1 cellular context compared by ENCODE assay signal in the genomic region with DNA sequence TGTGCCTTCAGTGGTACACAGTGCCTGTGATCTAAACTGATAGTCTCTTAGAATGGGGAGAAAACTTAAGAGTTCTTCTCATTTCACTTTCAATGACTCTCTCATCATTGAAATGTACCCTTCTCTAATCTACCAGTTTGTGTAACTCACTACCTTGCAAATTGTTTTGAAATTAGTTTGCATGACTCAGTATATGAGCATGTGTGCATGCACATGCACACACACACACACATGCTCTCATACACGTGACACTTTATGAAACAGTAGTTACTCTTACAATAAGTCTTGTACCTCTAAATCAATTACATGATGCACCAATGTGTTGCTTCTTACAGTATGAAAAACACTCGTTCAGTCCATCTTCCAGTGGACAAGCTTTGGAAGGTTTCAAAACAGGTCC.
TF ChIP-seq lines count a peak whose summit lies in the region.

No MANE protein-coding gene starts in this region.

TF ChIP-seq in GM23338, 12 proteins besides CTCF, POLR2A, EP300 and RAD21 (continued from another document):
- TF ChIP-seq, protein P1, sequence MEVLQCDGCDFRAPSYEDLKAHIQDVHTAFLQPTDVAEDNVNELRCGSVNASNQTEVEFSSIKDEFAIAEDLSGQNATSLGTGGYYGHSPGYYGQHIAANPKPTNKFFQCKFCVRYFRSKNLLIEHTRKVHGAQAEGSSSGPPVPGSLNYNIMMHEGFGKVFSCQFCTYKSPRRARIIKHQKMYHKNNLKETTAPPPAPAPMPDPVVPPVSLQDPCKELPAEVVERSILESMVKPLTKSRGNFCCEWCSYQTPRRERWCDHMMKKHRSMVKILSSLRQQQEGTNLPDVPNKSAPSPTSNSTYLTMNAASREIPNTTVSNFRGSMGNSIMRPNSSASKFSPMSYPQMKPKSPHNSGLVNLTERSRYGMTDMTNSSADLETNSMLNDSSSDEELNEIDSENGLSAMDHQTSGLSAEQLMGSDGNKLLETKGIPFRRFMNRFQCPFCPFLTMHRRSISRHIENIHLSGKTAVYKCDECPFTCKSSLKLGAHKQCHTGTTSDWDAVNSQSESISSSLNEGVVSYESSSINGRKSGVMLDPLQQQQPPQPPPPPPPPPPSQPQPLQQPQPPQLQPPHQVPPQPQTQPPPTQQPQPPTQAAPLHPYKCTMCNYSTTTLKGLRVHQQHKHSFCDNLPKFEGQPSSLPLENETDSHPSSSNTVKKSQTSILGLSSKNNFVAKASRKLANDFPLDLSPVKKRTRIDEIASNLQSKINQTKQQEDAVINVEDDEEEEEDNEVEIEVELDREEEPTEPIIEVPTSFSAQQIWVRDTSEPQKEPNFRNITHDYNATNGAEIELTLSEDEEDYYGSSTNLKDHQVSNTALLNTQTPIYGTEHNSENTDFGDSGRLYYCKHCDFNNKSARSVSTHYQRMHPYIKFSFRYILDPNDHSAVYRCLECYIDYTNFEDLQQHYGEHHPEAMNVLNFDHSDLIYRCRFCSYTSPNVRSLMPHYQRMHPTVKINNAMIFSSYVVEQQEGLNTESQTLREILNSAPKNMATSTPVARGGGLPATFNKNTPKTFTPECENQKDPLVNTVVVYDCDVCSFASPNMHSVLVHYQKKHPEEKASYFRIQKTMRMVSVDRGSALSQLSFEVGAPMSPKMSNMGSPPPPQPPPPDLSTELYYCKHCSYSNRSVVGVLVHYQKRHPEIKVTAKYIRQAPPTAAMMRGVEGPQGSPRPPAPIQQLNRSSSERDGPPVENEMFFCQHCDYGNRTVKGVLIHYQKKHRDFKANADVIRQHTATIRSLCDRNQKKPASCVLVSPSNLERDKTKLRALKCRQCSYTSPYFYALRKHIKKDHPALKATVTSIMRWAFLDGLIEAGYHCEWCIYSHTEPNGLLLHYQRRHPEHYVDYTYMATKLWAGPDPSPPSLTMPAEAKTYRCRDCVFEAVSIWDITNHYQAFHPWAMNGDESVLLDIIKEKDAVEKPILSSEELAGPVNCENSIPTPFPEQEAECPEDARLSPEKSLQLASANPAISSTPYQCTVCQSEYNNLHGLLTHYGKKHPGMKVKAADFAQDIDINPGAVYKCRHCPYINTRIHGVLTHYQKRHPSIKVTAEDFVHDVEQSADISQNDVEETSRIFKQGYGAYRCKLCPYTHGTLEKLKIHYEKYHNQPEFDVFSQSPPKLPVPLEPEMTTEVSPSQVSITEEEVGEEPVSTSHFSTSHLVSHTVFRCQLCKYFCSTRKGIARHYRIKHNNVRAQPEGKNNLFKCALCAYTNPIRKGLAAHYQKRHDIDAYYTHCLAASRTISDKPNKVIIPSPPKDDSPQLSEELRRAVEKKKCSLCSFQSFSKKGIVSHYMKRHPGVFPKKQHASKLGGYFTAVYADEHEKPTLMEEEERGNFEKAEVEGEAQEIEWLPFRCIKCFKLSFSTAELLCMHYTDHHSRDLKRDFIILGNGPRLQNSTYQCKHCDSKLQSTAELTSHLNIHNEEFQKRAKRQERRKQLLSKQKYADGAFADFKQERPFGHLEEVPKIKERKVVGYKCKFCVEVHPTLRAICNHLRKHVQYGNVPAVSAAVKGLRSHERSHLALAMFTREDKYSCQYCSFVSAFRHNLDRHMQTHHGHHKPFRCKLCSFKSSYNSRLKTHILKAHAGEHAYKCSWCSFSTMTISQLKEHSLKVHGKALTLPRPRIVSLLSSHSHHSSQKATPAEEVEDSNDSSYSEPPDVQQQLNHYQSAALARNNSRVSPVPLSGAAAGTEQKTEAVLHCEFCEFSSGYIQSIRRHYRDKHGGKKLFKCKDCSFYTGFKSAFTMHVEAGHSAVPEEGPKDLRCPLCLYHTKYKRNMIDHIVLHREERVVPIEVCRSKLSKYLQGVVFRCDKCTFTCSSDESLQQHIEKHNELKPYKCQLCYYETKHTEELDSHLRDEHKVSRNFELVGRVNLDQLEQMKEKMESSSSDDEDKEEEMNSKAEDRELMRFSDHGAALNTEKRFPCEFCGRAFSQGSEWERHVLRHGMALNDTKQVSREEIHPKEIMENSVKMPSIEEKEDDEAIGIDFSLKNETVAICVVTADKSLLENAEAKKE (CRISPR knock-in tag; IDR thresholded peaks at IDR 0.05), result no peak
- TF ChIP-seq, protein P2, sequence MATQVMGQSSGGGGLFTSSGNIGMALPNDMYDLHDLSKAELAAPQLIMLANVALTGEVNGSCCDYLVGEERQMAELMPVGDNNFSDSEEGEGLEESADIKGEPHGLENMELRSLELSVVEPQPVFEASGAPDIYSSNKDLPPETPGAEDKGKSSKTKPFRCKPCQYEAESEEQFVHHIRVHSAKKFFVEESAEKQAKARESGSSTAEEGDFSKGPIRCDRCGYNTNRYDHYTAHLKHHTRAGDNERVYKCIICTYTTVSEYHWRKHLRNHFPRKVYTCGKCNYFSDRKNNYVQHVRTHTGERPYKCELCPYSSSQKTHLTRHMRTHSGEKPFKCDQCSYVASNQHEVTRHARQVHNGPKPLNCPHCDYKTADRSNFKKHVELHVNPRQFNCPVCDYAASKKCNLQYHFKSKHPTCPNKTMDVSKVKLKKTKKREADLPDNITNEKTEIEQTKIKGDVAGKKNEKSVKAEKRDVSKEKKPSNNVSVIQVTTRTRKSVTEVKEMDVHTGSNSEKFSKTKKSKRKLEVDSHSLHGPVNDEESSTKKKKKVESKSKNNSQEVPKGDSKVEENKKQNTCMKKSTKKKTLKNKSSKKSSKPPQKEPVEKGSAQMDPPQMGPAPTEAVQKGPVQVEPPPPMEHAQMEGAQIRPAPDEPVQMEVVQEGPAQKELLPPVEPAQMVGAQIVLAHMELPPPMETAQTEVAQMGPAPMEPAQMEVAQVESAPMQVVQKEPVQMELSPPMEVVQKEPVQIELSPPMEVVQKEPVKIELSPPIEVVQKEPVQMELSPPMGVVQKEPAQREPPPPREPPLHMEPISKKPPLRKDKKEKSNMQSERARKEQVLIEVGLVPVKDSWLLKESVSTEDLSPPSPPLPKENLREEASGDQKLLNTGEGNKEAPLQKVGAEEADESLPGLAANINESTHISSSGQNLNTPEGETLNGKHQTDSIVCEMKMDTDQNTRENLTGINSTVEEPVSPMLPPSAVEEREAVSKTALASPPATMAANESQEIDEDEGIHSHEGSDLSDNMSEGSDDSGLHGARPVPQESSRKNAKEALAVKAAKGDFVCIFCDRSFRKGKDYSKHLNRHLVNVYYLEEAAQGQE (IDR thresholded peaks at IDR 0.05; ENCODE audit: unreplicated experiment), result no peak
- TF ChIP-seq NANOG (IDR thresholded peaks at IDR 0.05; ENCODE audit: borderline replicate concordance) (no peak), ZNF331 (CRISPR knock-in tag; IDR thresholded peaks at IDR 0.05; ENCODE audit: low read depth) (no peak), ZNF114 (CRISPR knock-in tag; IDR thresholded peaks at IDR 0.05) (no peak), CREB1 (CRISPR knock-in tag; IDR thresholded peaks at IDR 0.05; ENCODE audit: low read depth) (no peak), JUNB (IDR thresholded peaks at IDR 0.05; ENCODE audit: unreplicated experiment) (no peak), EZH2 (IDR thresholded peaks at IDR 0.05; ENCODE audit: low read depth, unreplicated experiment) (no peak), EZH2phosphoT487 (IDR thresholded peaks at IDR 0.05; ENCODE audit: unreplicated experiment) (no peak), STAT1 (IDR thresholded peaks at IDR 0.05; ENCODE audit: unreplicated experiment) (no peak)
- TF ChIP-seq, protein P3, sequence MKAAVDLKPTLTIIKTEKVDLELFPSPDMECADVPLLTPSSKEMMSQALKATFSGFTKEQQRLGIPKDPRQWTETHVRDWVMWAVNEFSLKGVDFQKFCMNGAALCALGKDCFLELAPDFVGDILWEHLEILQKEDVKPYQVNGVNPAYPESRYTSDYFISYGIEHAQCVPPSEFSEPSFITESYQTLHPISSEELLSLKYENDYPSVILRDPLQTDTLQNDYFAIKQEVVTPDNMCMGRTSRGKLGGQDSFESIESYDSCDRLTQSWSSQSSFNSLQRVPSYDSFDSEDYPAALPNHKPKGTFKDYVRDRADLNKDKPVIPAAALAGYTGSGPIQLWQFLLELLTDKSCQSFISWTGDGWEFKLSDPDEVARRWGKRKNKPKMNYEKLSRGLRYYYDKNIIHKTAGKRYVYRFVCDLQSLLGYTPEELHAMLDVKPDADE (IDR thresholded peaks at IDR 0.05), result no peak
TF ChIP-seq in GM23338: peak in this region for 0.
